Comparison of ENCODE assay signal across 2 cellular contexts in the genomic region with DNA sequence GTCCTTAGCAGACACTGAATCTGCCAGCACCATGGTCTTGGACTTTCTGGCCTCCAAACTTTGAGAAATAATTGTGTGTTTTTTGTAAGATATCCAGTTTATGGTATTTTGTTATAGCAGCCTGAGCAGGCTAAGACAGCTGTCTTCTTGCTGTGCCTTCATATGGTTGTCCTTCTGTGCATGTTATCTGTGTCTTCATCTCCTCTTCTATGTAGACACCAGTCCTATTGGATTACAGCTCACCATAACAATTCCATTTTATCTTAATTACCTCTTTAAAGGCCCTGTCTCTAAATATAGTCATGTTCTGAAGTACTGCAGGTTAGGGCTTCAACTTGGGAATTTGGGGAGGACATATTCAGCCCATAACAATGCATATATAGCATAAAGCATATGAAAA.
A peak's percentile ranks its signal among the peaks of the same experiment; 100 is the strongest.
TF ChIP-seq lines count a peak whose summit lies in the region.

No MANE protein-coding gene starts in this region.

TF ChIP-seq in HEK293, 187 proteins besides CTCF, POLR2A, EP300 and RAD21 (continued from another document):
- TF ChIP-seq ZNF791 (tag by site-specific recombination; IDR thresholded peaks at IDR 0.05) (no peak), ZNF416 (tag by site-specific recombination; IDR thresholded peaks at IDR 0.05) (no peak), MEIS1 (CRISPR knock-in tag; IDR thresholded peaks at IDR 0.05; ENCODE audit: borderline replicate concordance) (no peak), AEBP2 (tag by site-specific recombination; IDR thresholded peaks at IDR 0.05; ENCODE audit: borderline replicate concordance) (no peak), SETDB1 (IDR thresholded peaks at IDR 0.05; ENCODE audit: insufficient read length, low read length) (peak; percentile 10), MZF1 (tag by site-specific recombination; IDR thresholded peaks at IDR 0.05; ENCODE audit: borderline replicate concordance) (no peak), OSR2 (tag by site-specific recombination; IDR thresholded peaks at IDR 0.05) (peak; percentile 37; the same call in 1 of the 2 replicates), ZNF704 (tag by site-specific recombination; IDR thresholded peaks at IDR 0.05) (no peak), TRIM28 (IDR thresholded peaks at IDR 0.05; ENCODE audit: borderline replicate concordance, low read length) (peak; percentile 83; the same call in 1 of the 2 replicates), INSM2 (tag by site-specific recombination; IDR thresholded peaks at IDR 0.05) (no peak), RBAK (tag by site-specific recombination; IDR thresholded peaks at IDR 0.05) (no peak)
- TF ChIP-seq, protein P1, sequence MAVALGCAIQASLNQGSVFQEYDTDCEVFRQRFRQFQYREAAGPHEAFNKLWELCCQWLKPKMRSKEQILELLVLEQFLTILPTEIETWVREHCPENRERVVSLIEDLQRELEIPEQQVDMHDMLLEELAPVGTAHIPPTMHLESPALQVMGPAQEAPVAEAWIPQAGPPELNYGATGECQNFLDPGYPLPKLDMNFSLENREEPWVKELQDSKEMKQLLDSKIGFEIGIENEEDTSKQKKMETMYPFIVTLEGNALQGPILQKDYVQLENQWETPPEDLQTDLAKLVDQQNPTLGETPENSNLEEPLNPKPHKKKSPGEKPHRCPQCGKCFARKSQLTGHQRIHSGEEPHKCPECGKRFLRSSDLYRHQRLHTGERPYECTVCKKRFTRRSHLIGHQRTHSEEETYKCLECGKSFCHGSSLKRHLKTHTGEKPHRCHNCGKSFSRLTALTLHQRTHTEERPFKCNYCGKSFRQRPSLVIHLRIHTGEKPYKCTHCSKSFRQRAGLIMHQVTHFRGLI (tag by site-specific recombination; IDR thresholded peaks at IDR 0.05): 0 out of 2 replicates have a peak, but pooled peaks have one; percentile 33

TF ChIP-seq in K562, 482 proteins besides CTCF, POLR2A, EP300 and RAD21 (continued from another document):
- TF ChIP-seq ZNF318 (IDR thresholded peaks at IDR 0.05; ENCODE audit: borderline replicate concordance in 1 of 2, low read depth in 1 of 2): no peak
- no peak for TF ChIP-seq FOXJ3 (CRISPR knock-in tag; IDR thresholded peaks at IDR 0.05)
- TF ChIP-seq MEF2D (tag; conservative IDR thresholded peaks at IDR 0.05; ENCODE audit: low read depth): no peak
- no peak for TF ChIP-seq MCM7 (IDR thresholded peaks at IDR 0.05)
- TF ChIP-seq, protein P2, sequence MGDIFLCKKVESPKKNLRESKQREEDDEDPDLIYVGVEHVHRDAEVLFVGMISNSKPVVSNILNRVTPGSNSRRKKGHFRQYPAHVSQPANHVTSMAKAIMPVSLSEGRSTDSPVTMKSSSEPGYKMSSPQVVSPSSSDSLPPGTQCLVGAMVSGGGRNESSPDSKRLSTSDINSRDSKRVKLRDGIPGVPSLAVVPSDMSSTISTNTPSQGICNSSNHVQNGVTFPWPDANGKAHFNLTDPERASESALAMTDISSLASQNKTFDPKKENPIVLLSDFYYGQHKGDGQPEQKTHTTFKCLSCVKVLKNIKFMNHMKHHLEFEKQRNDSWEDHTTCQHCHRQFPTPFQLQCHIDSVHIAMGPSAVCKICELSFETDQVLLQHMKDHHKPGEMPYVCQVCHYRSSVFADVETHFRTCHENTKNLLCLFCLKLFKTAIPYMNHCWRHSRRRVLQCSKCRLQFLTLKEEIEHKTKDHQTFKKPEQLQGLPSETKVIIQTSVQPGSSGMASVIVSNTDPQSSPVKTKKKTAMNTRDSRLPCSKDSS (IDR thresholded peaks at IDR 0.05; ENCODE audit: low read depth, partially characterized antibody): no peak
- no peak for TF ChIP-seq ZFP36 (IDR thresholded peaks at IDR 0.05; ENCODE audit: low read depth, low read length, partially characterized antibody)
- no peak for TF ChIP-seq TCF7 (IDR thresholded peaks at IDR 0.05; ENCODE audit: borderline replicate concordance)
- no peak for TF ChIP-seq IRF2 (CRISPR knock-in tag; IDR thresholded peaks at IDR 0.05)
- no peak for TF ChIP-seq ZNF140 (CRISPR knock-in tag; IDR thresholded peaks at IDR 0.05)
- no peak for TF ChIP-seq ZNF197 (CRISPR knock-in tag; IDR thresholded peaks at IDR 0.05; ENCODE audit: low read depth)
- TF ChIP-seq NFE2L1 (tag; IDR thresholded peaks at IDR 0.05; ENCODE audit: borderline replicate concordance, low read depth): no peak
- TF ChIP-seq, protein P3, sequence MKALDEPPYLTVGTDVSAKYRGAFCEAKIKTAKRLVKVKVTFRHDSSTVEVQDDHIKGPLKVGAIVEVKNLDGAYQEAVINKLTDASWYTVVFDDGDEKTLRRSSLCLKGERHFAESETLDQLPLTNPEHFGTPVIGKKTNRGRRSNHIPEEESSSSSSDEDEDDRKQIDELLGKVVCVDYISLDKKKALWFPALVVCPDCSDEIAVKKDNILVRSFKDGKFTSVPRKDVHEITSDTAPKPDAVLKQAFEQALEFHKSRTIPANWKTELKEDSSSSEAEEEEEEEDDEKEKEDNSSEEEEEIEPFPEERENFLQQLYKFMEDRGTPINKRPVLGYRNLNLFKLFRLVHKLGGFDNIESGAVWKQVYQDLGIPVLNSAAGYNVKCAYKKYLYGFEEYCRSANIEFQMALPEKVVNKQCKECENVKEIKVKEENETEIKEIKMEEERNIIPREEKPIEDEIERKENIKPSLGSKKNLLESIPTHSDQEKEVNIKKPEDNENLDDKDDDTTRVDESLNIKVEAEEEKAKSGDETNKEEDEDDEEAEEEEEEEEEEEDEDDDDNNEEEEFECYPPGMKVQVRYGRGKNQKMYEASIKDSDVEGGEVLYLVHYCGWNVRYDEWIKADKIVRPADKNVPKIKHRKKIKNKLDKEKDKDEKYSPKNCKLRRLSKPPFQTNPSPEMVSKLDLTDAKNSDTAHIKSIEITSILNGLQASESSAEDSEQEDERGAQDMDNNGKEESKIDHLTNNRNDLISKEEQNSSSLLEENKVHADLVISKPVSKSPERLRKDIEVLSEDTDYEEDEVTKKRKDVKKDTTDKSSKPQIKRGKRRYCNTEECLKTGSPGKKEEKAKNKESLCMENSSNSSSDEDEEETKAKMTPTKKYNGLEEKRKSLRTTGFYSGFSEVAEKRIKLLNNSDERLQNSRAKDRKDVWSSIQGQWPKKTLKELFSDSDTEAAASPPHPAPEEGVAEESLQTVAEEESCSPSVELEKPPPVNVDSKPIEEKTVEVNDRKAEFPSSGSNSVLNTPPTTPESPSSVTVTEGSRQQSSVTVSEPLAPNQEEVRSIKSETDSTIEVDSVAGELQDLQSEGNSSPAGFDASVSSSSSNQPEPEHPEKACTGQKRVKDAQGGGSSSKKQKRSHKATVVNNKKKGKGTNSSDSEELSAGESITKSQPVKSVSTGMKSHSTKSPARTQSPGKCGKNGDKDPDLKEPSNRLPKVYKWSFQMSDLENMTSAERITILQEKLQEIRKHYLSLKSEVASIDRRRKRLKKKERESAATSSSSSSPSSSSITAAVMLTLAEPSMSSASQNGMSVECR (CRISPR knock-in tag; IDR thresholded peaks at IDR 0.05): no peak
- TF ChIP-seq, protein P4, sequence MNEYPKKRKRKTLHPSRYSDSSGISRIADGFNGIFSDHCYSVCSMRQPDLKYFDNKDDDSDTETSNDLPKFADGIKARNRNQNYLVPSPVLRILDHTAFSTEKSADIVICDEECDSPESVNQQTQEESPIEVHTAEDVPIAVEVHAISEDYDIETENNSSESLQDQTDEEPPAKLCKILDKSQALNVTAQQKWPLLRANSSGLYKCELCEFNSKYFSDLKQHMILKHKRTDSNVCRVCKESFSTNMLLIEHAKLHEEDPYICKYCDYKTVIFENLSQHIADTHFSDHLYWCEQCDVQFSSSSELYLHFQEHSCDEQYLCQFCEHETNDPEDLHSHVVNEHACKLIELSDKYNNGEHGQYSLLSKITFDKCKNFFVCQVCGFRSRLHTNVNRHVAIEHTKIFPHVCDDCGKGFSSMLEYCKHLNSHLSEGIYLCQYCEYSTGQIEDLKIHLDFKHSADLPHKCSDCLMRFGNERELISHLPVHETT (CRISPR knock-in tag; conservative IDR thresholded peaks at IDR 0.05 in 1 of 2, IDR thresholded peaks at IDR 0.05 in 1 of 2): no peak
- TF ChIP-seq, protein P5, sequence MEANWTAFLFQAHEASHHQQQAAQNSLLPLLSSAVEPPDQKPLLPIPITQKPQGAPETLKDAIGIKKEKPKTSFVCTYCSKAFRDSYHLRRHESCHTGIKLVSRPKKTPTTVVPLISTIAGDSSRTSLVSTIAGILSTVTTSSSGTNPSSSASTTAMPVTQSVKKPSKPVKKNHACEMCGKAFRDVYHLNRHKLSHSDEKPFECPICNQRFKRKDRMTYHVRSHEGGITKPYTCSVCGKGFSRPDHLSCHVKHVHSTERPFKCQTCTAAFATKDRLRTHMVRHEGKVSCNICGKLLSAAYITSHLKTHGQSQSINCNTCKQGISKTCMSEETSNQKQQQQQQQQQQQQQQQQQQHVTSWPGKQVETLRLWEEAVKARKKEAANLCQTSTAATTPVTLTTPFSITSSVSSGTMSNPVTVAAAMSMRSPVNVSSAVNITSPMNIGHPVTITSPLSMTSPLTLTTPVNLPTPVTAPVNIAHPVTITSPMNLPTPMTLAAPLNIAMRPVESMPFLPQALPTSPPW (CRISPR knock-in tag; IDR thresholded peaks at IDR 0.05): no peak
- TF ChIP-seq ZBTB7A (IDR thresholded peaks at IDR 0.05; ENCODE audit: borderline replicate concordance, control insufficient read depth, low read depth, low read length): no peak
TF ChIP-seq in K562: peak in this region for 0.
